In genomic region chr3:99920530-99921376, GRCh38 we compare ENCODE assay signal across 8 cellular contexts.
A peak's percentile ranks its signal among the peaks of the same experiment; 100 is the strongest.
DNase-seq lines count a peak whose midpoint lies in the region; ATAC-seq and TF ChIP-seq lines count a peak whose summit lies in the region.

No MANE protein-coding gene starts in this region.

- H3K4me3 Mint-ChIP-seq in naive thymus-derived CD4-positive, alpha-beta T cell: no peak overlapping the region

- TF ChIP-seq POLR2A in Peyer's patch (IDR thresholded peaks at IDR 0.05): no peak
- TF ChIP-seq POLR2A in gastroesophageal sphincter (IDR thresholded peaks at IDR 0.05): no peak

- CTCF ChIA-PET in naive thymus-derived CD4-positive, alpha-beta T cell (lab: Charles Lee): interaction anchor here (0.7 kb wide), 1 partner anchor 20 kb away, joined by 3 read pairs; no protein-coding TSS in a partner anchor

- 60 to 86% methylated on average over 9 of the region's 9 CpGs for WGBS in gastroesophageal sphincter (ENCODE audit: low coverage in 1 of 2), 2 donors

- H3K4me1 Mint-ChIP-seq in naive thymus-derived CD4-positive, alpha-beta T cell: peaks cover 3 to 14% (median 5%) of the 10 kb centered on the region in 7 donors

- no peaks in the 10 kb centered on the region for H3K27me3 ChIP-seq in Peyer's patch
- no peaks in the 10 kb centered on the region for H3K27me3 ChIP-seq in gastroesophageal sphincter
- no peaks in the 10 kb centered on the region for H3K27me3 ChIP-seq in rectal smooth muscle tissue (ENCODE audit: control insufficient read depth, insufficient read depth, low read length)
- H3K27me3 ChIP-seq in naive thymus-derived CD4-positive, alpha-beta T cell (ENCODE audit: control insufficient read depth in 2 of 2, insufficient read depth in 2 of 2, low read length in 2 of 2): no peaks in the 10 kb centered on the region

- H3K9me3 ChIP-seq in Peyer's patch (no peaks in the 10 kb centered on the region), gastroesophageal sphincter (no peaks in the 10 kb centered on the region)
- H3K9me3 ChIP-seq in naive thymus-derived CD4-positive, alpha-beta T cell (ENCODE audit: control insufficient read depth in 2 of 3, low read length in 3 of 3): no peaks in the 10 kb centered on the region

- H3K36me3 Mint-ChIP-seq in naive thymus-derived CD4-positive, alpha-beta T cell: peaks cover 0 to 40% (median 29%) of the 10 kb centered on the region in 5 donors

- H3K36me3 ChIP-seq in Peyer's patch: no peaks in the 10 kb centered on the region
- H3K36me3 ChIP-seq in gastroesophageal sphincter: no peaks in the 10 kb centered on the region
- H3K36me3 ChIP-seq in rectal smooth muscle tissue (ENCODE audit: control insufficient read depth, insufficient read depth, low read length): no peaks in the 10 kb centered on the region
- no peaks in the 10 kb centered on the region for H3K36me3 ChIP-seq in naive thymus-derived CD4-positive, alpha-beta T cell (ENCODE audit: control insufficient read depth in 2 of 3, insufficient read depth in 3 of 3, low read length in 3 of 3)

- DNase-seq in HCEC 1CT (peak; percentile 37), Peyer's patch (peak; percentile 20 to 75 (median 52)), activated gamma-delta T cell treated with Interleukin-2 at 50 U/mL for 16 hours (no peak), cerebellar nuclear complex (lab: John Stamatoyannopoulos, UW) (no peak)
- no peak for DNase-seq in naive thymus-derived CD4-positive, alpha-beta T cell

- TF ChIP-seq EP300 in gastroesophageal sphincter (IDR thresholded peaks at IDR 0.05): no peak

- H3K27ac Mint-ChIP-seq in naive thymus-derived CD4-positive, alpha-beta T cell: no peak overlapping the region

- intact Hi-C loops in naive thymus-derived CD4-positive, alpha-beta T cell (cut with micrococcal nuclease): no loop called here

- TF ChIP-seq CTCF in Peyer's patch (IDR thresholded peaks at IDR 0.05) (no peak), gastroesophageal sphincter (IDR thresholded peaks at IDR 0.05) (no peak)

- H3K27ac ChIP-seq in Peyer's patch: peak overlapping the region in 3 of 4 donors; percentile 59 to 76 (median 64)
- peak overlapping the region in 3 of 4 donors; percentile 67 to 75 (median 71) for H3K27ac ChIP-seq in gastroesophageal sphincter
- H3K27ac ChIP-seq in rectal smooth muscle tissue (ENCODE audit: low read depth, low read length): peak overlapping the region; percentile 17
- no peak overlapping the region for H3K27ac ChIP-seq in naive thymus-derived CD4-positive, alpha-beta T cell (ENCODE audit: low read depth, low read length)

- ATAC-seq in gastroesophageal sphincter (peak; percentile 66), GM21390 (IDR thresholded peaks at IDR 0.05; ENCODE audit: unreplicated experiment) (no peak)
- no peak for ATAC-seq in naive thymus-derived CD4-positive, alpha-beta T cell

- peaks cover 0 to 5% (median 0%) of the 10 kb centered on the region in 11 donors for H3K9me3 Mint-ChIP-seq in naive thymus-derived CD4-positive, alpha-beta T cell

- peaks cover 0 to 18% (median 2%) of the 10 kb centered on the region in 4 donors for H3K4me1 ChIP-seq in Peyer's patch
- peaks cover 2 to 41% (median 19%) of the 10 kb centered on the region in 3 donors for H3K4me1 ChIP-seq in gastroesophageal sphincter
- peaks cover 6% of the 10 kb centered on the region for H3K4me1 ChIP-seq in rectal smooth muscle tissue (ENCODE audit: control insufficient read depth, insufficient read depth, low read length)
- no peaks in the 10 kb centered on the region for H3K4me1 ChIP-seq in naive thymus-derived CD4-positive, alpha-beta T cell (ENCODE audit: control insufficient read depth in 2 of 2, insufficient read depth in 2 of 2, low read length in 2 of 2)

- POLR2A ChIA-PET in naive thymus-derived CD4-positive, alpha-beta T cell (lab: Charles Lee): no interaction called here

- no peaks in the 10 kb centered on the region for H3K27me3 Mint-ChIP-seq in naive thymus-derived CD4-positive, alpha-beta T cell

- H3K4me3 ChIP-seq in Peyer's patch (no peak overlapping the region), gastroesophageal sphincter (no peak overlapping the region), rectal smooth muscle tissue (ENCODE audit: low read length) (no peak overlapping the region)
- H3K4me3 ChIP-seq in naive thymus-derived CD4-positive, alpha-beta T cell (ENCODE audit: low read length): no peak overlapping the region

- no peak overlapping the region for H3K9ac ChIP-seq in rectal smooth muscle tissue (ENCODE audit: low read length)

Comparison
In these comparisons a context has a peak if more than half of its experiments do, and no peak if none do; other contexts are left out.
1. DNase-seq: peak in HCEC 1CT (single experiment) and Peyer's patch (3 of 3); none in activated gamma-delta T cell treated with Interleukin-2 at 50 U/mL for 16 hours (single experiment), cerebellar nuclear complex (0 of 2) and naive thymus-derived CD4-positive, alpha-beta T cell (0 of 9).